ENCODE assay signal across 17 cellular contexts in genomic region chr6:138182939-138183791, GRCh38. TPM values are rescaled to one million over a fixed set of nuclear protein-coding genes. Genes with fewer than 3 reads are reported as not detected.
DNase-seq lines count a peak whose midpoint lies in the region; ATAC-seq and TF ChIP-seq lines count a peak whose summit lies in the region.
"Had no signal": no experiment of that assay in that cellular context is flagged by ENCODE, and none has a peak within 500 bp of the region (broad histone marks: within the 10 kb centered on the region; RNA-seq: fewer than 3 reads in every experiment).

No MANE protein-coding gene starts in this region.

- intact Hi-C loops in head of caudate nucleus (cut with DNase I) = no loop called here

- 79 to 80% methylated on average over 8 of the region's 8 CpGs for WGBS in upper lobe of left lung, 2 donors

- no peak for TF ChIP-seq POLR2A in upper lobe of left lung (IDR thresholded peaks at IDR 0.05)

- no peak for TF ChIP-seq EP300 in upper lobe of left lung (IDR thresholded peaks at IDR 0.05)

- ATAC-seq in upper lobe of left lung (ENCODE audit: low FRiP score in 2 of 2) = no peak
- ATAC-seq in HG03565 (IDR thresholded peaks at IDR 0.05; ENCODE audit: unreplicated experiment) = no peak

- DNase-seq in NCI-H1092 (lab: John Stamatoyannopoulos, UW) (peak; percentile 66), NCI-H748 treated with DMSO at 0.1 percent for 48 hours (lab: John Stamatoyannopoulos, UW) (peak; percentile 79), head of caudate nucleus (peak; percentile 59 to 95 (median 84)), putamen (ENCODE audit: low spot score) (peak; percentile 93), brain microvascular endothelial cell (no peak), upper lobe of left lung (no peak)
- no peak for DNase-seq in activated CD4-positive, alpha-beta T cell treated with anti-CD3 and anti-CD28 coated beads for 4 hours
- DNase-seq: activated naive CD4-positive, alpha-beta T cell treated with Interleukin-2 at 50 U/mL for 16 hours; Calu3; cortex of kidney; foreskin fibroblast; KG1; pancreas; SW 1271 had no signal

- H3K4me1 ChIP-seq in upper lobe of left lung = no peaks in the 10 kb centered on the region

- H3K4me3 ChIP-seq in brain microvascular endothelial cell (ENCODE audit: low read depth, low read length) (no peak overlapping the region), upper lobe of left lung (no peak overlapping the region)
- H3K4me3 ChIP-seq: pancreas had no signal

- TF ChIP-seq CTCF in brain microvascular endothelial cell (IDR thresholded peaks at IDR 0.05; ENCODE audit: low read depth, low read length, missing control alignments) = no peak
- TF ChIP-seq CTCF in upper lobe of left lung (IDR thresholded peaks at IDR 0.05) = no peak

- H3K27me3 ChIP-seq in brain microvascular endothelial cell (replicated peaks) (no peaks in the 10 kb centered on the region), upper lobe of left lung (no peaks in the 10 kb centered on the region)
- H3K27me3 ChIP-seq: pancreas had no signal

- H3K27ac ChIP-seq in brain microvascular endothelial cell (no peak overlapping the region), upper lobe of left lung (no peak overlapping the region)
- H3K27ac ChIP-seq: pancreas had no signal

- peaks cover 0 to 2% (median 0%) of the 10 kb centered on the region in 4 donors for H3K9me3 ChIP-seq in upper lobe of left lung
- H3K9me3 ChIP-seq: pancreas had no signal

- in situ Hi-C loops in brain microvascular endothelial cell (cut with HindIII; ENCODE audit: low pct_ligation_motif_present, low sequenced_read_pairs) = no loop called here

- H3K36me3 ChIP-seq in brain microvascular endothelial cell (replicated peaks) = no peaks in the 10 kb centered on the region
- H3K36me3 ChIP-seq in upper lobe of left lung = no peaks in the 10 kb centered on the region
- H3K36me3 ChIP-seq: pancreas had no signal

RNA-seq across cellular contexts. Expression of gene ARFGEF3, which starts 21.4 kb away (rescaled TPM):
- 10 to 100 TPM; 19.8 to 53.6 (median 30.5) TPM for total RNA-seq in upper lobe of left lung

RNA-seq across cellular contexts. Expression of gene PBOV1, which starts 35.1 kb away (rescaled TPM):
- not detected for total RNA-seq in upper lobe of left lung
- total RNA-seq: Calu3, H4, liver, pancreas had no signal

Comparison
In these comparisons a context has a peak if more than half of its experiments do, and no peak if none do; other contexts are left out.
1. DNase-seq: peak in NCI-H1092 (single experiment), NCI-H748 treated with DMSO at 0.1 percent for 48 hours (single experiment), head of caudate nucleus (42 of 42) and putamen (single experiment); none in brain microvascular endothelial cell (single experiment), upper lobe of left lung (0 of 2) and activated CD4-positive, alpha-beta T cell treated with anti-CD3 and anti-CD28 coated beads for 4 hours (0 of 2).